Comparison of ENCODE assay signal across 9 cellular contexts in the genomic region with DNA sequence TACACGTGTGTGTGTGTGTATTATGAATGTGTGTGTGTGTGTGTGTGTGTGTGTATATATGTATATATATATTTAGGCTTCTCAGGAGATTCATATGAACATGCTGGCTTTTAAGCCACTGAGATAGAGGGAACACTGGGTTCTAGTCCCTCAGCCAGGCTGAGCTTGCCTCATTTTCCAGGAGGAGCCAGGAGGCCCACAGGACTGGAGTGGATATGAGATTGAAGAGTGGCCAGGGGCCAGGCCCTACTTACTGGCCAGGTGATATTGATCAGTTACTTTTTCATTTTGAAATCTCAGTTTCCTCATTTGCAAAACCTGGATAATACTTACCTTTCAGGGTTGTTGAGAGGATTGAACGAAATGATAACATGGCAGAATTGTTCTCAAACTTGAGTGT. TPM values are rescaled to one million over a fixed set of nuclear protein-coding genes. Genes with fewer than 3 reads are reported as not detected.
"Had no signal": no experiment of that assay in that cellular context is flagged by ENCODE, and none has a peak within 500 bp of the region (broad histone marks: within the 10 kb centered on the region; RNA-seq: fewer than 3 reads in every experiment).

No MANE protein-coding gene starts in this region.

- H3K4me3 ChIP-seq: GM12878 had no signal

- ATAC-seq: GM12878 had no signal

- DNase-seq: GDM1, GF-D8 had no signal

- FAIRE-seq: G401.6, GM12878, GM12891, GM12892, GM18507, GM19239 had no signal

RNA-seq across cellular contexts. Expression of a gene that starts 34.0 kb away (rescaled TPM):
- total RNA-seq: G401, GM12878 had no signal
- polyA plus RNA-seq: GM12878 had no signal
